16 cellular contexts compared by ENCODE assay signal in the genomic region with DNA sequence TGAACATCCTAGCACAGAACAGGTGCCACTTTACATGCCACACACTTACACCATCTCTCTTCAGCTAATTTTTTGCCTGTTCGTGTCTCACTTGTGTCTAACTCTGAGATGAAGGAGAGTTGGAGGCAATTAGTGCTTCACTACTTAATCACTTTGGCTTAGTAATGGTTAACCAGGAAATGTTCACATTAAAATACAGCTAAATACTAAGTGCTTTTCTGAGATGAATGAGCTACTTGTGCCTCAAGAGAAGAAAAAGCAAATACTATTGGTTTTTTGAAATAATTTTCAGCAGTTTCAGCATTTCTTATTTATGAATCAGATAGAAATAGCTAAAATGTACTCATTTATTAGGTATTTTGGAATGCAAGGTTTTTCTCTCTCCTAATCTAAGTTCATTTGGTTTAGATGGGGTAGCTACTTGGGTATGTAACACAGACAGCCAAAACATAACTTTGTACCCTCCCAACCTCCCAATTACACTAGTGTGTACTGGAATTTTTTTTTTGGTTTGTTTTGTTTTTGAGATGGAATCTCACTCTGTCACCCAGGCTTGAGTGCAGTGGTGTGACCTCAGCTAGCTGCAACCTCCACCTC.
A peak's percentile ranks its signal among the peaks of the same experiment; 100 is the strongest.
DNase-seq lines count a peak whose midpoint lies in the region; ATAC-seq and TF ChIP-seq lines count a peak whose summit lies in the region.
"Had no signal": no experiment of that assay in that cellular context is flagged by ENCODE, and none has a peak within 500 bp of the region (broad histone marks: within the 10 kb centered on the region; RNA-seq: fewer than 3 reads in every experiment).

No MANE protein-coding gene starts in this region.

- H3K14ac ChIP-seq in IMR-90 (replicated peaks; ENCODE audit: low read depth, low read length), result no peak overlapping the region

- intact Hi-C loops in IMR-90 (cut with micrococcal nuclease), result no loop called here

- no TSS peak for BruUV-seq in IMR-90 (replicated peaks; lab: Mats Ljungman, UMichigan)

- H3K27me3 Mint-ChIP-seq in effector memory CD8-positive, alpha-beta T cell, result no peaks in the 10 kb centered on the region
- H3K27me3 Mint-ChIP-seq: B cell had no signal

- peak overlapping the region; percentile 67; the same call in 1 of the 2 replicates for H2AK5ac ChIP-seq in IMR-90 (ENCODE audit: low read depth, low read length)

- H3K4me1 Mint-ChIP-seq in effector memory CD8-positive, alpha-beta T cell (ENCODE audit: low read depth in 2 of 2), result no peaks in the 10 kb centered on the region
- H3K4me1 Mint-ChIP-seq: B cell, H9 had no signal

- H4K20me1 ChIP-seq in IMR-90 (ENCODE audit: insufficient read depth, low read length), result no peaks in the 10 kb centered on the region
- H4K20me1 ChIP-seq: BLaER1 treated with 17β-estradiol and CSF1 and Interleukin-3, amounts not matched to agents 10 nM and 100 nM had no signal

- no peak overlapping the region for H4K5ac ChIP-seq in IMR-90 (ENCODE audit: low read depth, low read length)

- POLR2A ChIA-PET in IMR-90 (lab: Charles Lee; ENCODE audit: unreplicated experiment), result no interaction called here

- H3K79me1 ChIP-seq in IMR-90 (ENCODE audit: low read depth in 1 of 2, low read length in 2 of 2), result no peaks in the 10 kb centered on the region

- H4K8ac ChIP-seq in IMR-90 (ENCODE audit: low read depth in 2 of 2, low read length in 2 of 2), result peak overlapping the region in 1 of 2 experiments; percentile 91; a peak in 2 of 4 replicates

- no peak overlapping the region for H3K4me3 ChIP-seq in IMR-90 (ENCODE audit: insufficient read depth, low read depth, low read length)
- H3K4me3 ChIP-seq: BLaER1 treated with 17β-estradiol and CSF1 and Interleukin-3, amounts not matched to agents 10 nM and 100 nM; GM12878 had no signal

- no peak overlapping the region for H2AFZ ChIP-seq in IMR-90 (replicated peaks; ENCODE audit: low read length, poor library complexity)

- no peak overlapping the region for H4K91ac ChIP-seq in IMR-90 (ENCODE audit: insufficient read depth, low read depth, low read length)

- no peak overlapping the region for H3K4me2 ChIP-seq in IMR-90 (ENCODE audit: low read depth, low read length)
- H3K4me2 ChIP-seq: BLaER1 treated with 17β-estradiol and CSF1 and Interleukin-3, amounts not matched to agents 10 nM and 100 nM had no signal

- peak overlapping the region; percentile 87; the same call in 1 of the 2 replicates for H2BK20ac ChIP-seq in IMR-90 (ENCODE audit: low read depth, low read length)

- no peak overlapping the region for H3K9ac ChIP-seq in IMR-90 (ENCODE audit: low read depth, low read length)
- H3K9ac ChIP-seq: BLaER1 treated with 17β-estradiol and CSF1 and Interleukin-3, amounts not matched to agents 10 nM and 100 nM had no signal

- H2BK120ac ChIP-seq in IMR-90 (ENCODE audit: low read depth, low read length), result peak overlapping the region; percentile 79

- no peak overlapping the region; the same call in 1 of the 2 replicates for H3K56ac ChIP-seq in IMR-90 (ENCODE audit: extremely low read depth, insufficient read depth, low read length)

- H2BK15ac ChIP-seq in IMR-90 (ENCODE audit: low read depth, low read length), result 0 out of 3 replicates have a peak overlapping the region, but pooled peaks have one; percentile 58

- H3K27ac ChIP-seq in IMR-90 (ENCODE audit: insufficient read depth, low read length), result no peak overlapping the region
- H3K27ac ChIP-seq: BLaER1 treated with 17β-estradiol and CSF1 and Interleukin-3, amounts not matched to agents 10 nM and 100 nM; HL-60 had no signal

- peaks cover 2% of the 10 kb centered on the region; the same call in 1 of the 2 replicates for H3K9me3 ChIP-seq in IMR-90 (ENCODE audit: control insufficient read depth, insufficient read depth, low read length)

- H3K9me1 ChIP-seq in IMR-90 (ENCODE audit: insufficient read depth, low read length), result no peaks in the 10 kb centered on the region

- H3K9me3 Mint-ChIP-seq in effector memory CD8-positive, alpha-beta T cell, result peaks cover 10 to 35% of the 10 kb centered on the region in 2 donors

- H3K4me3 Mint-ChIP-seq in effector memory CD8-positive, alpha-beta T cell, result no peak overlapping the region
- H3K4me3 Mint-ChIP-seq: B cell; CD8-positive, alpha-beta T cell; H9 had no signal

- no peak for TF ChIP-seq CTCF in IMR-90 (conservative IDR thresholded peaks at IDR 0.05; ENCODE audit: low read depth, low read length)

- dilution Hi-C loops in IMR-90 (cut with HindIII; ENCODE audit: low sequenced_read_pairs, unreplicated experiment), result no loop called here

- ATAC-seq in IMR-90 (ENCODE audit: low read depth) (peak; percentile 75), HG03432 (IDR thresholded peaks at IDR 0.05; ENCODE audit: unreplicated experiment) (no peak)
- no peak for ATAC-seq in effector memory CD8-positive, alpha-beta T cell (replicated peaks)
- ATAC-seq: CD8-positive, alpha-beta T cell; GM12878; HepG2 had no signal

- peak overlapping the region; percentile 71; the same call in 1 of the 2 replicates for H3K23ac ChIP-seq in IMR-90 (ENCODE audit: low read depth, low read length)

- H3K4me1 ChIP-seq in IMR-90 (ENCODE audit: control insufficient read depth, insufficient read depth, low read length), result peaks cover 1% of the 10 kb centered on the region; the same call in 1 of the 2 replicates
- H3K4me1 ChIP-seq: BLaER1 treated with 17β-estradiol and CSF1 and Interleukin-3, amounts not matched to agents 10 nM and 100 nM had no signal

- no peak overlapping the region for H3K18ac ChIP-seq in IMR-90 (ENCODE audit: low read depth, low read length)

- no peaks in the 10 kb centered on the region for H3K36me3 ChIP-seq in IMR-90 (ENCODE audit: control insufficient read depth, insufficient read depth, low read length)
- H3K36me3 ChIP-seq: BLaER1 treated with 17β-estradiol and CSF1 and Interleukin-3, amounts not matched to agents 10 nM and 100 nM had no signal

- WGBS in IMR-90 (ENCODE audit: extremely low coverage in 2 of 2, insufficient read length in 1 of 2), 2 experiments, result no CpG with 5 or more reads among the region's 1 CpG

- DNase-seq in AG20443 (ENCODE audit: low spot score) (peak; percentile 10), IMR-90 (peak; percentile 49), iris pigment epithelial cell (ENCODE audit: low read depth) (peak; percentile 5)
- no peak for DNase-seq in effector memory CD8-positive, alpha-beta T cell
- DNase-seq in stimulated activated naive CD4-positive, alpha-beta T cell treated with Interleukin-2 at 50 U/mL for 16 hours (lab: John Stamatoyannopoulos, UW), result no peak
- DNase-seq: Calu3; CD8-positive, alpha-beta T cell; DMS79 treated with DMSO at 0.1 percent for 48 hours; H9; KG1 had no signal

- TF ChIP-seq RAD21 in IMR-90 (IDR thresholded peaks at IDR 0.05; ENCODE audit: low read length), result no peak

- H3K4ac ChIP-seq in IMR-90 (ENCODE audit: low read depth, low read length), result no peak overlapping the region

- peak overlapping the region; percentile 50 for H2AK9ac ChIP-seq in IMR-90 (replicated peaks; ENCODE audit: low read depth, low read length, poor library complexity)

- no peak overlapping the region for H3K27ac Mint-ChIP-seq in effector memory CD8-positive, alpha-beta T cell
- H3K27ac Mint-ChIP-seq: B cell; CD8-positive, alpha-beta T cell had no signal

- peak overlapping the region; percentile 54 for H2BK5ac ChIP-seq in IMR-90 (ENCODE audit: low read depth, low read length, poor library complexity, severe bottlenecking)

- in situ Hi-C loops in IMR-90 (cut with MboI; ENCODE audit: low sequenced_read_pairs), result no loop called here

- CTCF ChIA-PET in IMR-90 (lab: Yijun Ruan, JAX), result interaction anchor here (0.8 kb wide), 1 partner anchor 293 kb away, joined by 3 read pairs; no protein-coding TSS in a partner anchor

- TF ChIP-seq POLR2A in IMR-90 (IDR thresholded peaks at IDR 0.05; ENCODE audit: low read depth, low read length), result no peak

- H3K27me3 ChIP-seq in IMR-90 (ENCODE audit: control insufficient read depth, insufficient read depth, low read length), result no peaks in the 10 kb centered on the region
- H3K27me3 ChIP-seq: BLaER1 treated with 17β-estradiol and CSF1 and Interleukin-3, amounts not matched to agents 10 nM and 100 nM had no signal

- H3K36me3 Mint-ChIP-seq in effector memory CD8-positive, alpha-beta T cell (ENCODE audit: insufficient read depth), result no peaks in the 10 kb centered on the region
- H3K36me3 Mint-ChIP-seq: CD8-positive, alpha-beta T cell had no signal

TF ChIP-seq in IMR-90, 13 proteins besides CTCF, POLR2A, EP300 and RAD21:
- peak; percentile 25; the same call in 1 of the 2 replicates for TF ChIP-seq MAFK (IDR thresholded peaks at IDR 0.05; ENCODE audit: low read depth, low read length)
- no peak for TF ChIP-seq CHD1 (IDR thresholded peaks at IDR 0.05; ENCODE audit: low read depth, low read length)
TF ChIP-seq in IMR-90: peak in this region for 1.

Comparison
In these comparisons a context has a peak if more than half of its experiments do, and no peak if none do; other contexts are left out.
1. DNase-seq: peak in AG20443 (single experiment), IMR-90 (single experiment) and iris pigment epithelial cell (single experiment); none in effector memory CD8-positive, alpha-beta T cell (0 of 3) and stimulated activated naive CD4-positive, alpha-beta T cell treated with Interleukin-2 at 50 U/mL for 16 hours (single experiment).